ENCODE assay signal across 22 cellular contexts in the genomic region with DNA sequence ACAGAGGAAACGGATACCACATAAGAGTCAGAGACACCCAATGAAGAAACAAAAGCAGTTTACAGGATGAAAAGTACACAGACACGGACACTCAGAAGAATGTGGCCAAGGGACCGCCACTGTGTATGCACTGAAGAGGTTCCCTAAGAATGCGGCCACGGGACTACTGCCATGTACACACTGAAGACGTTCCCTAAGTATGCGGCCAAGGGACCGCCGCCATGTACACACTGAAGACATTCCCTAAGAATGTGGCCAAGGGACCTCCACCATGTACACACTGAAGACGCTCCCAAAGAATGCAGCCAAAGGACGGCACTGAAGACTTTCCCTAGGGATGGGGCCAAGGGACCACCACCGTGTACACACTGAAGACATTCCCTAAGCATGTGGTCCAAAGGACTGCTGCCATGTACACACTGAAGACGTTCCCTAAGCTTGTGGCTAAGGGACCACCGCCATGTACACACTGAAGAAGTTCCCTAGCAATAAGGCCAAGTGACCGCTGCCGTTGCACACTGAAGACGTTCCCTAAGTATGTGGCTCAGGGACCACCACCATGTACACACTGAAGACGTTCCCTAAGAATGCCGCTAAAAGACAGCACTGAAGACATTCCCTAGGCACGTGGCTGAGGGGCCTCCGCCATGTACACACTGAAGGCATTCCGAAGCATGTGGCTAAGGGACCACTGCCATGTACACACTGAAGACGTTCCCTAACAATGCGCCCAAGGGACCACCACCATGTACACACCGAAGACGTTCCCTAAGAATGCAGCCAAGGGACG.
"Had no signal": no experiment of that assay in that cellular context is flagged by ENCODE, and none has a peak within 500 bp of the region (broad histone marks: within the 10 kb centered on the region; RNA-seq: fewer than 3 reads in every experiment).

No MANE protein-coding gene starts in this region.

- H3K27me3 Mint-ChIP-seq: activated CD4-positive, alpha-beta T cell treated with anti-CD3 and anti-CD28 coated beads for 36 hours; activated naive CD8-positive, alpha-beta T cell treated with anti-CD3 and anti-CD28 coated beads, Interleukin-2, amount 10 ng/mL, durations not matched to agents 7 days and 5 days; dendritic cell treated with granulocyte-macrophage colony-stimulating factor and Interleukin-4, amounts not matched to agents 40 ng/mL and 50 ng/mL, for 4 days; T-cell; type B pancreatic cell had no signal

- H3K4me1 ChIP-seq: left lung, uterus had no signal

- ATAC-seq: activated CD4-positive, alpha-beta T cell treated with anti-CD3 and anti-CD28 coated beads for 36 hours; activated T-cell treated with anti-CD3 and anti-CD28 coated beads, Interleukin-2, amount 50 U/mL, for 72 hours; esophagus mucosa; left lung; right cardiac atrium; T-cell had no signal

- H3K4me3 ChIP-seq: left lung, lung, uterus had no signal

- H3K27me3 ChIP-seq: left lung, uterus had no signal

- H3K27ac Mint-ChIP-seq: activated CD4-positive, alpha-beta T cell treated with anti-CD3 and anti-CD28 coated beads for 36 hours; activated naive CD8-positive, alpha-beta T cell treated with anti-CD3 and anti-CD28 coated beads, Interleukin-2, amount 10 ng/mL, durations not matched to agents 7 days and 5 days; activated T-cell treated with anti-CD3 and anti-CD28 coated beads, Interleukin-2, amount 50 U/mL, for 72 hours; dendritic cell treated with granulocyte-macrophage colony-stimulating factor and Interleukin-4, amounts not matched to agents 40 ng/mL and 50 ng/mL, for 4 days; endodermal cell; T-cell; T-helper 2 cell treated with Interferon-gamma antibody and Interleukin-4, amounts not matched to agents 5 μg/mL and 100 μg/mL, for 36 hours; type B pancreatic cell had no signal

- H3K4me3 Mint-ChIP-seq: activated CD4-positive, alpha-beta T cell treated with anti-CD3 and anti-CD28 coated beads for 36 hours; activated naive CD8-positive, alpha-beta T cell treated with anti-CD3 and anti-CD28 coated beads, Interleukin-2, amount 10 ng/mL, durations not matched to agents 7 days and 5 days; activated T-cell treated with anti-CD3 and anti-CD28 coated beads, Interleukin-2, amount 50 U/mL, for 72 hours; dendritic cell treated with granulocyte-macrophage colony-stimulating factor and Interleukin-4, amounts not matched to agents 40 ng/mL and 50 ng/mL, for 4 days; endodermal cell; natural killer cell; T-cell; T-helper 2 cell treated with Interferon-gamma antibody and Interleukin-4, amounts not matched to agents 5 μg/mL and 100 μg/mL, for 36 hours; type B pancreatic cell had no signal

- H3K4me1 Mint-ChIP-seq: activated CD4-positive, alpha-beta T cell treated with anti-CD3 and anti-CD28 coated beads for 36 hours had no signal

- DNase-seq: activated CD4-positive, alpha-beta T cell treated with anti-CD3 and anti-CD28 coated beads for 36 hours; activated CD4-positive, CD25-positive, alpha-beta regulatory T cell; activated naive CD4-positive, alpha-beta T cell treated with Interleukin-2 at 50 U/mL for 16 hours; activated naive CD8-positive, alpha-beta T cell treated with anti-CD3 and anti-CD28 coated beads, Interleukin-2, amount 10 ng/mL, durations not matched to agents 7 days and 5 days; activated T-cell treated with anti-CD3 and anti-CD28 coated beads for 4 hours; activated T-cell treated with anti-CD3 and anti-CD28 coated beads, Interleukin-2, amount 50 U/mL, for 72 hours; caudate nucleus; endodermal cell; foreskin fibroblast; head of caudate nucleus; left lung; natural killer cell; stimulated activated CD4-positive, alpha-beta T cell treated with anti-CD3 and anti-CD28 coated beads, Interleukin-2, amount 100 ng/mL, for 48 hours; stimulated activated naive CD4-positive, alpha-beta T cell treated with Interleukin-2 at 50 U/mL for 16 hours; T-cell; uterus had no signal

- H3K36me3 ChIP-seq: left lung, uterus had no signal

- H3K27ac ChIP-seq: left lung, uterus had no signal

- H3K36me3 Mint-ChIP-seq: natural killer cell had no signal

- H3K9me3 ChIP-seq: left lung, uterus had no signal
